8 cellular contexts compared by ENCODE assay signal in genomic region chr1:43452789-43453441, GRCh38. TPM values are rescaled to one million over a fixed set of nuclear protein-coding genes. Genes with fewer than 3 reads are reported as not detected.
DNase-seq lines count a peak whose midpoint lies in the region; ATAC-seq, FAIRE-seq and TF ChIP-seq lines count a peak whose summit lies in the region.

No MANE protein-coding gene starts in this region.

- intact Hi-C loops in CD8-positive, alpha-beta T cell (cut with DNase I, micrococcal nuclease) = no loop called here
- intact Hi-C loops in pancreas (cut with DNase I) = no loop called here

- H3K4me3 Mint-ChIP-seq in CD8-positive, alpha-beta T cell = peak overlapping the region; percentile 90
- peak overlapping the region; percentile 51 for H3K4me3 Mint-ChIP-seq in activated CD8-positive, alpha-beta T cell treated with anti-CD3 and anti-CD28 coated beads, Interleukin-2, amount 10 ng/mL, durations not matched to agents 7 days and 5 days

- peaks cover 38% of the 10 kb centered on the region for H3K36me3 Mint-ChIP-seq in CD8-positive, alpha-beta T cell
- peaks cover 29% of the 10 kb centered on the region for H3K36me3 Mint-ChIP-seq in activated CD8-positive, alpha-beta T cell treated with anti-CD3 and anti-CD28 coated beads, Interleukin-2, amount 10 ng/mL, durations not matched to agents 7 days and 5 days (ENCODE audit: low read depth)

- peak; percentile 8 for ATAC-seq in CD8-positive, alpha-beta T cell
- ATAC-seq in activated CD8-positive, alpha-beta T cell treated with anti-CD3 and anti-CD28 coated beads, Interleukin-2, amount 10 ng/mL, durations not matched to agents 7 days and 5 days = no peak
- ATAC-seq in pancreas (peak; percentile 1 to 19 (median 3)), GM21381 (IDR thresholded peaks at IDR 0.05; ENCODE audit: unreplicated experiment) (no peak), HG03378 (IDR thresholded peaks at IDR 0.05; ENCODE audit: unreplicated experiment) (no peak)

- H3K27me3 ChIP-seq in CD8-positive, alpha-beta T cell (ENCODE audit: insufficient read depth, low read length) = no peaks in the 10 kb centered on the region
- no peaks in the 10 kb centered on the region for H3K27me3 ChIP-seq in HUES6 (ENCODE audit: control insufficient read depth, insufficient read depth, low read length)
- no peaks in the 10 kb centered on the region for H3K27me3 ChIP-seq in pancreas

- peak overlapping the region; percentile 84 for H3K27ac Mint-ChIP-seq in CD8-positive, alpha-beta T cell
- peak overlapping the region; percentile 65 for H3K27ac Mint-ChIP-seq in activated CD8-positive, alpha-beta T cell treated with anti-CD3 and anti-CD28 coated beads, Interleukin-2, amount 10 ng/mL, durations not matched to agents 7 days and 5 days

- TF ChIP-seq CTCF in CD8-positive, alpha-beta T cell (IDR thresholded peaks at IDR 0.05) = no peak
- TF ChIP-seq CTCF in pancreas (IDR thresholded peaks at IDR 0.05) = no peak

- no peak for DNase-seq in CD8-positive, alpha-beta T cell
- DNase-seq in activated CD8-positive, alpha-beta T cell treated with anti-CD3 and anti-CD28 coated beads, Interleukin-2, amount 10 ng/mL, durations not matched to agents 7 days and 5 days = no peak
- peak; percentile 84 for DNase-seq in glomerular visceral epithelial cell (ENCODE audit: extremely low spot score)
- DNase-seq in pancreas = peak in 1 of 6 donors; percentile 57
- no peak for DNase-seq in NCI-H1694 (lab: John Stamatoyannopoulos, UW)

- peaks cover 8% of the 10 kb centered on the region for H3K4me1 ChIP-seq in CD8-positive, alpha-beta T cell (ENCODE audit: insufficient read depth, low read length)
- H3K4me1 ChIP-seq in HUES6 (ENCODE audit: control insufficient read depth, insufficient read depth, low read length) = peaks cover 12% of the 10 kb centered on the region
- H3K4me1 ChIP-seq in pancreas = peaks cover 0 to 4% (median 0%) of the 10 kb centered on the region in 3 donors

- H3K36me3 ChIP-seq in CD8-positive, alpha-beta T cell (ENCODE audit: insufficient read depth, low read length) = peaks cover 9% of the 10 kb centered on the region
- H3K36me3 ChIP-seq in HUES6 (ENCODE audit: control insufficient read depth, insufficient read depth, low read length) (peaks cover 42% of the 10 kb centered on the region), pancreas (peaks cover 0 to 30% (median 17%) of the 10 kb centered on the region in 3 donors)

- H3K9ac ChIP-seq in HUES6 (ENCODE audit: low read length) = peak overlapping the region; percentile 65

- peaks cover 23% of the 10 kb centered on the region for H3K4me1 Mint-ChIP-seq in CD8-positive, alpha-beta T cell (ENCODE audit: low read depth)
- H3K4me1 Mint-ChIP-seq in activated CD8-positive, alpha-beta T cell treated with anti-CD3 and anti-CD28 coated beads, Interleukin-2, amount 10 ng/mL, durations not matched to agents 7 days and 5 days (ENCODE audit: low read depth) = peaks cover 22% of the 10 kb centered on the region

- no peaks in the 10 kb centered on the region for H3K9me3 Mint-ChIP-seq in CD8-positive, alpha-beta T cell
- H3K9me3 Mint-ChIP-seq in activated CD8-positive, alpha-beta T cell treated with anti-CD3 and anti-CD28 coated beads, Interleukin-2, amount 10 ng/mL, durations not matched to agents 7 days and 5 days (ENCODE audit: insufficient read depth) = no peaks in the 10 kb centered on the region

- POLR2A ChIA-PET in CD8-positive, alpha-beta T cell (lab: Charles Lee) = no interaction called here
- POLR2A ChIA-PET in activated CD8-positive, alpha-beta T cell treated with anti-CD3 and anti-CD28 coated beads, Interleukin-2, amount 10 ng/mL, durations not matched to agents 7 days and 5 days (lab: Charles Lee) = no interaction called here

- no peak overlapping the region for H3K27ac ChIP-seq in CD8-positive, alpha-beta T cell (ENCODE audit: low read depth, low read length)
- H3K27ac ChIP-seq in HUES6 (ENCODE audit: low read depth, low read length) (peak overlapping the region; percentile 38; the same call in 1 of the 2 replicates), pancreas (peak overlapping the region; percentile 85 to 91 (median 90))

- H3K4me3 ChIP-seq in CD8-positive, alpha-beta T cell (ENCODE audit: low read depth, low read length) = peak overlapping the region; percentile 38
- peak overlapping the region; percentile 64 for H3K4me3 ChIP-seq in HUES6 (ENCODE audit: low read depth, low read length)
- H3K4me3 ChIP-seq in pancreas = peak overlapping the region; percentile 21 to 67 (median 52)

- H3K27me3 Mint-ChIP-seq in CD8-positive, alpha-beta T cell (ENCODE audit: low read depth) = peaks cover 22% of the 10 kb centered on the region
- peaks cover 26% of the 10 kb centered on the region for H3K27me3 Mint-ChIP-seq in activated CD8-positive, alpha-beta T cell treated with anti-CD3 and anti-CD28 coated beads, Interleukin-2, amount 10 ng/mL, durations not matched to agents 7 days and 5 days (ENCODE audit: low read depth)

- CTCF ChIA-PET in CD8-positive, alpha-beta T cell (lab: Charles Lee) = no interaction called here
- CTCF ChIA-PET in activated CD8-positive, alpha-beta T cell treated with anti-CD3 and anti-CD28 coated beads, Interleukin-2, amount 10 ng/mL, durations not matched to agents 7 days and 5 days (lab: Charles Lee) = no interaction called here

- FAIRE-seq in pancreas (lab: Jason Lieb, UNC) = no peak

- WGBS in pancreas, 2 donors = 14 to 16% methylated on average over 10 of the region's 10 CpGs

- H3K9me3 ChIP-seq in CD8-positive, alpha-beta T cell (ENCODE audit: low read length) = no peaks in the 10 kb centered on the region
- H3K9me3 ChIP-seq in HUES6 (ENCODE audit: control insufficient read depth, insufficient read depth, low read depth, low read length) (no peaks in the 10 kb centered on the region), pancreas (no peaks in the 10 kb centered on the region)

RNA-seq across cellular contexts. Expression of gene HYI, which starts 0.8 kb away (rescaled TPM):
- 10 to 100 TPM in 1 of 2 experiments, 1 to 10 TPM in 1; 9.4 to 10.3 TPM for total RNA-seq in CD8-positive, alpha-beta T cell
- total RNA-seq in activated CD8-positive, alpha-beta T cell treated with anti-CD3 and anti-CD28 coated beads, Interleukin-2, amount 10 ng/mL, durations not matched to agents 7 days and 5 days = 1 to 10 TPM; 8.4 to 9.5 TPM
- 10 to 100 TPM; 39.9 to 73.1 (median 55.0) TPM for total RNA-seq in pancreas
- 100 to 1,000 TPM; 229 to 235 TPM for polyA plus RNA-seq in pancreas

Comparison
In these comparisons a context has a peak if more than half of its experiments do, and no peak if none do; other contexts are left out.
1. ATAC-seq: peak in CD8-positive, alpha-beta T cell (single experiment) and pancreas (4 of 4); none in activated CD8-positive, alpha-beta T cell treated with anti-CD3 and anti-CD28 coated beads, Interleukin-2, amount 10 ng/mL, durations not matched to agents 7 days and 5 days (single experiment), GM21381 (single experiment) and HG03378 (single experiment).
2. Peak in every context shown above with its lines, with median percentiles within 50 percentile points of each other: H3K4me3 ChIP-seq.